ENCODE assay signal across 10 cellular contexts in the genomic region with DNA sequence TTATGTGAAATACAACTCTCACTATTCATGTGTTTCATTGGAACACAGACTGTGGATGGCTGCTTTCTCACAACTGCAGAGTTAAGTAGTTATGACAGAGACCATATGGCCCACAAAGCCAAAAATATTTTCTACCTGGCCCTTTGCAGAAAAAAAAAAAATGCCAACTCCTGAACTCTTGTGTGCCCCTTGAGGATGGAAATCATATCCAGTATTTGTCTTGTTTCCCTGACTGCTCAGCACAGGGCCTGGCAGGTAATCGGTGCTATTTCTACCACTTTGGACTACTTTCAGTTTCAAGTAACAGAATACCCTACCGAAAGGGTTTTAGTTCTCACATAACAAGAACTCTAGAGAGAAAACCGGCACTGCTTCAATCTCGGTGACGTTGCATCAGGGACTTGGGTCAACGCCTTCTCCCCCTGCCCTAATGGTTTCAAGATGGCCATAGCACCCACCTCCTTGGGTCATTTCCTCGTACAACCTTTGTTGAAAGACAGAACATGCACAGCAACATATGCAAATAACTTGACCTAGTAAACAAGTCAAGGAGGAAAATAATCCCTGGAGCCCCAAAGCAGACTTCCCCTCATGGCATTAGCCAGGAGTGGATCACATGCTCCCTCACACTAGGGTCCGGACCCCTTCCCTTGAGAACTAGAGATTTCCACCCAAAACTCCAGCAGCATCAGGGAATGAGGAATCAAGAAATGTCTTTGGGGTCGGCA. TPM values are rescaled to one million over a fixed set of nuclear protein-coding genes. Genes with fewer than 3 reads are reported as not detected.
DNase-seq lines count a peak whose midpoint lies in the region; ATAC-seq, FAIRE-seq and TF ChIP-seq lines count a peak whose summit lies in the region.
"Had no signal": no experiment of that assay in that cellular context is flagged by ENCODE, and none has a peak within 500 bp of the region (broad histone marks: within the 10 kb centered on the region; RNA-seq: fewer than 3 reads in every experiment).

No MANE protein-coding gene starts in this region.

- no peak overlapping the region for H3K27ac ChIP-seq in vagina
- H3K27ac ChIP-seq: SK-N-MC had no signal

- peaks cover 12% of the 10 kb centered on the region for H3K4me1 ChIP-seq in vagina

- H3K36me3 Mint-ChIP-seq in effector memory CD8-positive, alpha-beta T cell (ENCODE audit: insufficient read depth) = no peaks in the 10 kb centered on the region
- H3K36me3 Mint-ChIP-seq: activated naive CD8-positive, alpha-beta T cell treated with anti-CD3 and anti-CD28 coated beads for 36 hours had no signal

- no peaks in the 10 kb centered on the region for H3K27me3 ChIP-seq in vagina

- FAIRE-seq in G401.6 (lab: Jason Lieb, UNC) = peak; percentile 88
- FAIRE-seq in RCC 7860 (lab: Jason Lieb, UNC) = no peak

- no peaks in the 10 kb centered on the region for H3K9me3 Mint-ChIP-seq in effector memory CD8-positive, alpha-beta T cell
- H3K9me3 Mint-ChIP-seq: activated naive CD8-positive, alpha-beta T cell treated with anti-CD3 and anti-CD28 coated beads for 36 hours had no signal

- peak overlapping the region; percentile 62 to 65 for H3K4me3 Mint-ChIP-seq in effector memory CD8-positive, alpha-beta T cell
- H3K4me3 Mint-ChIP-seq: activated naive CD8-positive, alpha-beta T cell treated with anti-CD3 and anti-CD28 coated beads for 36 hours had no signal

- H3K4me1 Mint-ChIP-seq in effector memory CD8-positive, alpha-beta T cell (ENCODE audit: low read depth in 2 of 2) = peaks cover 1 to 9% of the 10 kb centered on the region in 2 donors

- H3K27me3 Mint-ChIP-seq in effector memory CD8-positive, alpha-beta T cell = no peaks in the 10 kb centered on the region
- H3K27me3 Mint-ChIP-seq: activated naive CD8-positive, alpha-beta T cell treated with anti-CD3 and anti-CD28 coated beads for 36 hours had no signal

- no peak for DNase-seq in effector memory CD8-positive, alpha-beta T cell
- DNase-seq in A172 (ENCODE audit: low spot score) (no peak), vagina (ENCODE audit: extremely low spot score in 2 of 2) (no peak), RCC 7860 (ENCODE audit: low spot score) (no peak)
- no peak for DNase-seq in stimulated activated naive CD4-positive, alpha-beta T cell (lab: John Stamatoyannopoulos, UW)
- DNase-seq: activated naive CD8-positive, alpha-beta T cell treated with anti-CD3 and anti-CD28 coated beads for 36 hours had no signal

- TF ChIP-seq POLR2A in vagina (IDR thresholded peaks at IDR 0.05) = no peak

- ATAC-seq in GM19455 (IDR thresholded peaks at IDR 0.05; ENCODE audit: unreplicated experiment) (peak; percentile 97), HG03196 (IDR thresholded peaks at IDR 0.05; ENCODE audit: unreplicated experiment) (peak; percentile 80)
- ATAC-seq in effector memory CD8-positive, alpha-beta T cell (replicated peaks) = peak; percentile 44

- H3K9me3 ChIP-seq in vagina = no peaks in the 10 kb centered on the region

- H3K36me3 ChIP-seq in vagina = no peaks in the 10 kb centered on the region

- no peak for TF ChIP-seq CTCF in vagina (IDR thresholded peaks at IDR 0.05)

- no peak overlapping the region for H3K4me3 ChIP-seq in vagina
- H3K4me3 ChIP-seq: SK-N-MC had no signal

- H3K27ac Mint-ChIP-seq in effector memory CD8-positive, alpha-beta T cell = peak overlapping the region; percentile 52 to 59
- H3K27ac Mint-ChIP-seq: activated naive CD8-positive, alpha-beta T cell treated with anti-CD3 and anti-CD28 coated beads for 36 hours had no signal

- intact Hi-C loops in vagina (cut with DNase I) = no loop called here

RNA-seq across cellular contexts. Expression of gene GPNMB, which starts 11.8 kb away (rescaled TPM):
- 333 and 346 TPM in 2 replicates for total RNA-seq in A172 (2014; rRNA removed; shearing (Covaris generic))
- total RNA-seq in vagina = 113 TPM

RNA-seq across cellular contexts. Expression of gene NUP42, which starts 52.9 kb away (rescaled TPM):
- 67.8 and 70.4 TPM in 2 replicates for total RNA-seq in A172 (2014; rRNA removed; shearing (Covaris generic))
- 27.0 TPM for total RNA-seq in vagina

Comparison
In these comparisons a context has a peak if more than half of its experiments do, and no peak if none do; other contexts are left out.
1. ATAC-seq: peak in every context shown above with its lines; median percentile 97 in GM19455; 80 in HG03196; 44 in effector memory CD8-positive, alpha-beta T cell.